26 cellular contexts compared by ENCODE assay signal in genomic region chr16:12245088-12245922, GRCh38.
A peak's percentile ranks its signal among the peaks of the same experiment; 100 is the strongest.
DNase-seq lines count a peak whose midpoint lies in the region; ATAC-seq and TF ChIP-seq lines count a peak whose summit lies in the region.
"Had no signal": no experiment of that assay in that cellular context is flagged by ENCODE, and none has a peak within 500 bp of the region (broad histone marks: within the 10 kb centered on the region; RNA-seq: fewer than 3 reads in every experiment).

No MANE protein-coding gene starts in this region.

- intact Hi-C loops in colonic mucosa (cut with DNase I): no loop called here
- intact Hi-C loops in Right ventricle myocardium inferior (cut with DNase I): no loop called here

- H3K27ac Mint-ChIP-seq in stimulated activated naive B cell treated with anti-CD40 and anti-IgM and Interleukin-4, amounts not matched to agents 10 μg/mL and 1 μg/mL and 100 μg/mL, for 72 hours: no peak overlapping the region
- H3K27ac Mint-ChIP-seq: activated CD8-positive, alpha-beta T cell treated with anti-CD3 and anti-CD28 coated beads, Interleukin-2, amount 10 ng/mL, durations not matched to agents 7 days and 5 days had no signal

- TF ChIP-seq RAD21 in neural cell (conservative IDR thresholded peaks at IDR 0.05): no peak

- no peaks in the 10 kb centered on the region for H3K9me2 ChIP-seq in neural cell (ENCODE audit: insufficient read depth, low read length)

- H3K9ac ChIP-seq in colonic mucosa (ENCODE audit: low read depth in 2 of 2, low read length in 2 of 2): no peak overlapping the region
- no peak overlapping the region for H3K9ac ChIP-seq in neural cell (ENCODE audit: low read length)
- H3K9ac ChIP-seq: parathyroid adenoma had no signal

- no peaks in the 10 kb centered on the region for H4K20me1 ChIP-seq in neural cell (ENCODE audit: insufficient read depth)

- H3K4me3 ChIP-seq in colonic mucosa (no peak overlapping the region), neural cell (ENCODE audit: low read length) (peak overlapping the region; percentile 9)
- H3K4me3 ChIP-seq: A549, body of pancreas, HAP-1, heart right ventricle, lower lobe of right lung, smooth muscle cell, thoracic aorta, vagina had no signal

- H3F3A ChIP-seq in neural cell (ENCODE audit: insufficient read depth, low read length, poor library complexity, severe bottlenecking): no peaks in the 10 kb centered on the region

- H2AFZ ChIP-seq in neural cell (ENCODE audit: low read depth, low read length): no peak overlapping the region
- H2AFZ ChIP-seq: parathyroid adenoma had no signal

- H3K4me2 ChIP-seq in neural cell (ENCODE audit: low read length): no peak overlapping the region
- H3K4me2 ChIP-seq: A549, smooth muscle cell had no signal

- peaks cover 15 to 33% of the 10 kb centered on the region in 2 donors for H3K36me3 Mint-ChIP-seq in stimulated activated naive B cell treated with anti-CD40 and anti-IgM and Interleukin-4, amounts not matched to agents 10 μg/mL and 1 μg/mL and 100 μg/mL, for 72 hours

- H3K27ac ChIP-seq in colonic mucosa (peak overlapping the region; percentile 43), neural cell (ENCODE audit: low read length) (no peak overlapping the region)
- H3K27ac ChIP-seq: A549, body of pancreas, heart right ventricle, lower lobe of right lung, parathyroid adenoma, thoracic aorta, vagina had no signal

- peaks cover 0 to 3% of the 10 kb centered on the region in 2 donors for H3K9me3 Mint-ChIP-seq in stimulated activated naive B cell treated with anti-CD40 and anti-IgM and Interleukin-4, amounts not matched to agents 10 μg/mL and 1 μg/mL and 100 μg/mL, for 72 hours
- H3K9me3 Mint-ChIP-seq: CD4-positive, CD25-positive, alpha-beta regulatory T cell; stimulated activated naive CD8-positive, alpha-beta T cell treated with anti-CD3 and anti-CD28 coated beads, Interleukin-15, amount 100 ng/mL, for 72 hours had no signal

- H3K27me3 ChIP-seq in colonic mucosa (no peaks in the 10 kb centered on the region), neural cell (ENCODE audit: insufficient read depth, low read depth, low read length) (no peaks in the 10 kb centered on the region)
- H3K27me3 ChIP-seq: body of pancreas, heart right ventricle, vagina had no signal

- no peaks in the 10 kb centered on the region for H3K79me2 ChIP-seq in neural cell (replicated peaks; ENCODE audit: insufficient read depth, low read length)

- H3K4me1 Mint-ChIP-seq in stimulated activated naive B cell treated with anti-CD40 and anti-IgM and Interleukin-4, amounts not matched to agents 10 μg/mL and 1 μg/mL and 100 μg/mL, for 72 hours: peaks cover 15 to 52% of the 10 kb centered on the region in 2 donors

- TF ChIP-seq CTCF in colonic mucosa (IDR thresholded peaks at IDR 0.05) (no peak), neural cell (IDR thresholded peaks at IDR 0.05; ENCODE audit: poor library complexity, severe bottlenecking) (no peak)

- no peak overlapping the region for H3K4me3 Mint-ChIP-seq in stimulated activated naive B cell treated with anti-CD40 and anti-IgM and Interleukin-4, amounts not matched to agents 10 μg/mL and 1 μg/mL and 100 μg/mL, for 72 hours
- H3K4me3 Mint-ChIP-seq: activated CD8-positive, alpha-beta T cell treated with anti-CD3 and anti-CD28 coated beads, Interleukin-2, amount 10 ng/mL, durations not matched to agents 7 days and 5 days; CD4-positive, CD25-positive, alpha-beta regulatory T cell; stimulated activated naive CD8-positive, alpha-beta T cell treated with anti-CD3 and anti-CD28 coated beads, Interleukin-15, amount 100 ng/mL, for 72 hours had no signal

- ATAC-seq in HG03095 (IDR thresholded peaks at IDR 0.05; ENCODE audit: unreplicated experiment): no peak
- ATAC-seq in stimulated activated naive B cell treated with anti-CD40 and anti-IgM and Interleukin-4, amounts not matched to agents 10 μg/mL and 1 μg/mL and 100 μg/mL, for 72 hours (replicated peaks): no peak
- no peak for ATAC-seq in Right ventricle myocardium inferior
- ATAC-seq: A549; activated CD8-positive, alpha-beta T cell treated with anti-CD3 and anti-CD28 coated beads, Interleukin-2, amount 10 ng/mL, durations not matched to agents 7 days and 5 days; body of pancreas; heart right ventricle; lower lobe of right lung; Panc1; stimulated activated naive CD8-positive, alpha-beta T cell treated with anti-CD3 and anti-CD28 coated beads, Interleukin-15, amount 100 ng/mL, for 72 hours had no signal

- no peaks in the 10 kb centered on the region for H3K27me3 Mint-ChIP-seq in stimulated activated naive B cell treated with anti-CD40 and anti-IgM and Interleukin-4, amounts not matched to agents 10 μg/mL and 1 μg/mL and 100 μg/mL, for 72 hours
- H3K27me3 Mint-ChIP-seq: CD4-positive, CD25-positive, alpha-beta regulatory T cell; stimulated activated naive CD8-positive, alpha-beta T cell treated with anti-CD3 and anti-CD28 coated beads, Interleukin-15, amount 100 ng/mL, for 72 hours had no signal

- H3K36me3 ChIP-seq in colonic mucosa (no peaks in the 10 kb centered on the region), neural cell (ENCODE audit: insufficient read depth, low read length) (no peaks in the 10 kb centered on the region)
- H3K36me3 ChIP-seq: HAP-1, heart right ventricle, lower lobe of right lung, thoracic aorta, vagina had no signal

- H3K9me3 ChIP-seq in colonic mucosa (no peaks in the 10 kb centered on the region), neural cell (ENCODE audit: low read length) (peaks cover 8% of the 10 kb centered on the region)
- H3K9me3 ChIP-seq: body of pancreas, HAP-1, heart right ventricle, lower lobe of right lung, thoracic aorta, vagina had no signal

- DNase-seq in NCI-H2107 treated with DMSO at 0.1 percent for 48 hours (lab: John Stamatoyannopoulos, UW; ENCODE audit: unreplicated experiment) (peak; percentile 97), NCI-H2107 (lab: John Stamatoyannopoulos, UW) (no peak), NCI-H446 treated with DMSO at 0.1 percent for 48 hours (lab: John Stamatoyannopoulos, UW) (peak; percentile 50), colonic mucosa (no peak), Right ventricle myocardium inferior (ENCODE audit: missing footprints) (no peak)
- no peak for DNase-seq in stimulated activated naive B cell treated with anti-CD40 and anti-IgM and Interleukin-4, amounts not matched to agents 10 μg/mL and 1 μg/mL and 100 μg/mL, for 72 hours
- DNase-seq: activated CD8-positive, alpha-beta T cell treated with anti-CD3 and anti-CD28 coated beads, Interleukin-2, amount 10 ng/mL, durations not matched to agents 7 days and 5 days; activated naive CD4-positive, alpha-beta T cell treated with anti-CD3 and anti-CD28 coated beads, Interleukin-2, amount 50 U/mL, for 16 hours; CD4-positive, CD25-positive, alpha-beta regulatory T cell; foreskin melanocyte; heart right ventricle; Kasumi-1; lower lobe of right lung; SIG-M5; stimulated activated CD4-positive, alpha-beta T cell treated with anti-CD3 and anti-CD28 coated beads, Interleukin-1b, Interleukin-23, amount 100 ng/mL, for 48 hours; stimulated activated naive CD8-positive, alpha-beta T cell treated with anti-CD3 and anti-CD28 coated beads, Interleukin-15, amount 100 ng/mL, for 72 hours had no signal

- TF ChIP-seq EP300 in neural cell (conservative IDR thresholded peaks at IDR 0.05; ENCODE audit: poor library complexity, severe bottlenecking): peak; percentile 96

- H3K4me1 ChIP-seq in colonic mucosa: no peaks in the 10 kb centered on the region
- H3K4me1 ChIP-seq: A549, HAP-1, lower lobe of right lung, parathyroid adenoma, vagina had no signal

TF ChIP-seq in neural cell, 6 proteins besides CTCF, POLR2A, EP300 and RAD21:
- peak; percentile 90 for TF ChIP-seq POLR2AphosphoS5 (IDR thresholded peaks at IDR 0.05)
- no peak for TF ChIP-seq MXI1 (conservative IDR thresholded peaks at IDR 0.05; ENCODE audit: poor library complexity, severe bottlenecking)

Comparison
In these comparisons a context has a peak if more than half of its experiments do, and no peak if none do; other contexts are left out.
1. DNase-seq: peak in NCI-H2107 treated with DMSO at 0.1 percent for 48 hours (single experiment) and NCI-H446 treated with DMSO at 0.1 percent for 48 hours (single experiment); none in NCI-H2107 (single experiment), colonic mucosa (single experiment), stimulated activated naive B cell treated with anti-CD40 and anti-IgM and Interleukin-4, amounts not matched to agents 10 μg/mL and 1 μg/mL and 100 μg/mL, for 72 hours (single experiment) and Right ventricle myocardium inferior (single experiment).